In the genomic region with DNA sequence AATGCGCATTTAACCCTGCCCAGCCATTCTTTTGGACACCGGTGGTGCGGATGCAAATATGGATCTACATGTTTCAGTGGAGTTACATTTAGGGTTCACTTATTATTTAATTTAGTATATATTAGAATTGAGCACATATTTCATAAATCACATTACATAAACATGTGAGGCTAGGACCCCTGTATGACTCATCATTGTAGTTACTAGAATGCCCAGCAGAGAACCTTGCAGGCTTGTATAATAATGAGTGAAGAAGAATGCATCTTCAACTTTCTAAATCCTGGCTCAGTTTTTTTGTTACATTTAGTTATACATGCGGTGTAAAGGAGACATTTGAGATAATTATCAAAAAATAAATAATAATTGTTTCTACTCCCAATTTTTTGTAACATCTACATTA, we compare ENCODE assay signal across 11 cellular contexts.
DNase-seq lines count a peak whose midpoint lies in the region; ATAC-seq, FAIRE-seq and TF ChIP-seq lines count a peak whose summit lies in the region.
"Had no signal": no experiment of that assay in that cellular context is flagged by ENCODE, and none has a peak within 500 bp of the region (broad histone marks: within the 10 kb centered on the region; RNA-seq: fewer than 3 reads in every experiment).

No MANE protein-coding gene starts in this region.

- H3K36me3 ChIP-seq in left lung (no peaks in the 10 kb centered on the region), sigmoid colon (no peaks in the 10 kb centered on the region)
- H3K36me3 ChIP-seq: adrenal gland, uterus had no signal

- intact Hi-C loops in left lung (cut with DNase I) (no loop called here), sigmoid colon (cut with DNase I) (no loop called here)

- POLR2A ChIA-PET in AG04450 (lab: Yijun Ruan, JAX): interaction anchor here (0.5 to 1.4 kb wide), 2 partner anchors 67 to 730 kb away, joined by 4 to 5 read pairs; no protein-coding TSS in a partner anchor

- peak; percentile 23 for DNase-seq in AG04450 (ENCODE audit: low read depth, low spot score)
- DNase-seq in HTR-8/SVneo (ENCODE audit: insufficient read length, low spot score): peak; percentile 28
- DNase-seq in cardiac fibroblast (ENCODE audit: low read depth in 2 of 2): peak; percentile 56 to 87
- no peak for DNase-seq in left lung
- no peak for DNase-seq in sigmoid colon
- no peak for DNase-seq in NCI-H2171 (lab: John Stamatoyannopoulos, UW)
- DNase-seq in activated CD4-positive, alpha-beta T cell treated with anti-CD3 and anti-CD28 coated beads, Interleukin-2, amount 50 U/mL, for 4 hours: no peak
- no peak for DNase-seq in activated CD8-positive, alpha-beta memory T cell treated with anti-CD3 and anti-CD28 coated beads, Interleukin-2, amount 50 U/mL, for 4 hours
- DNase-seq: uterus had no signal

- H3K9me3 ChIP-seq in AG04450 (ENCODE audit: control insufficient read depth, insufficient read depth, low read length) (peaks cover 4% of the 10 kb centered on the region; the same call in 1 of the 2 replicates), left lung (no peaks in the 10 kb centered on the region), sigmoid colon (no peaks in the 10 kb centered on the region)
- H3K9me3 ChIP-seq: adrenal gland, uterus had no signal

- peak overlapping the region; percentile 77 for H3K27ac ChIP-seq in AG04450 (ENCODE audit: low read depth, low read length)
- H3K27ac ChIP-seq in left lung: peak overlapping the region; percentile 26 to 33
- peak overlapping the region in 2 of 4 donors; percentile 45 to 52 for H3K27ac ChIP-seq in sigmoid colon
- H3K27ac ChIP-seq: uterus had no signal

- WGBS in sigmoid colon, 2 donors: 95 to 97% methylated on average over 4 of the region's 4 CpGs

- FAIRE-seq in HTR-8/SVneo (lab: Jason Lieb, UNC): no peak
- FAIRE-seq: G401.6 had no signal

- no peak overlapping the region for H3K4me3 ChIP-seq in AG04450 (ENCODE audit: low read depth, low read length)
- H3K4me3 ChIP-seq in cardiac fibroblast (replicated peaks in 1 of 2; ENCODE audit: low read depth in 2 of 2, low read length in 2 of 2): no peak overlapping the region
- H3K4me3 ChIP-seq in left lung: no peak overlapping the region
- H3K4me3 ChIP-seq in sigmoid colon: no peak overlapping the region
- H3K4me3 ChIP-seq: adrenal gland, uterus had no signal

- peak; percentile 39 for ATAC-seq in left lung

- H3K27me3 ChIP-seq in AG04450 (ENCODE audit: control insufficient read depth, insufficient read depth, low read length): no peaks in the 10 kb centered on the region
- H3K27me3 ChIP-seq in left lung: no peaks in the 10 kb centered on the region
- no peaks in the 10 kb centered on the region for H3K27me3 ChIP-seq in sigmoid colon
- H3K27me3 ChIP-seq: adrenal gland, uterus had no signal

- no peak for TF ChIP-seq POLR2A in sigmoid colon (IDR thresholded peaks at IDR 0.05)

- no peaks in the 10 kb centered on the region for H3K4me1 ChIP-seq in left lung
- peaks cover 0 to 13% (median 5%) of the 10 kb centered on the region in 4 donors for H3K4me1 ChIP-seq in sigmoid colon
- H3K4me1 ChIP-seq: uterus had no signal

- TF ChIP-seq CTCF in AG04450 (IDR thresholded peaks at IDR 0.05; ENCODE audit: low read depth, low read length): peak; percentile 28
- peak; percentile 24 for TF ChIP-seq CTCF in cardiac fibroblast (IDR thresholded peaks at IDR 0.05; ENCODE audit: low read depth, low read length)
- no peak for TF ChIP-seq CTCF in left lung (IDR thresholded peaks at IDR 0.05)
- TF ChIP-seq CTCF in sigmoid colon (IDR thresholded peaks at IDR 0.05): no peak

- CTCF ChIA-PET in AG04450 (lab: Charles Lee): interaction anchor here (0.5 kb wide), 1 partner anchor 318 kb away, joined by 3 read pairs; no protein-coding TSS in a partner anchor

- no peak for TF ChIP-seq EP300 in sigmoid colon (IDR thresholded peaks at IDR 0.05)

Comparison
In these comparisons a context has a peak if more than half of its experiments do, and no peak if none do; other contexts are left out.
1. DNase-seq: peak in AG04450 (single experiment), HTR-8/SVneo (single experiment) and cardiac fibroblast (2 of 2); none in left lung (0 of 2), sigmoid colon (single experiment), NCI-H2171 (single experiment), activated CD4-positive, alpha-beta T cell treated with anti-CD3 and anti-CD28 coated beads, Interleukin-2, amount 50 U/mL, for 4 hours (0 of 2) and activated CD8-positive, alpha-beta memory T cell treated with anti-CD3 and anti-CD28 coated beads, Interleukin-2, amount 50 U/mL, for 4 hours (single experiment).
2. CTCF ChIP-seq: peak in AG04450 (single experiment) and cardiac fibroblast (single experiment); none in left lung (0 of 2) and sigmoid colon (0 of 4).